In the genomic region with DNA sequence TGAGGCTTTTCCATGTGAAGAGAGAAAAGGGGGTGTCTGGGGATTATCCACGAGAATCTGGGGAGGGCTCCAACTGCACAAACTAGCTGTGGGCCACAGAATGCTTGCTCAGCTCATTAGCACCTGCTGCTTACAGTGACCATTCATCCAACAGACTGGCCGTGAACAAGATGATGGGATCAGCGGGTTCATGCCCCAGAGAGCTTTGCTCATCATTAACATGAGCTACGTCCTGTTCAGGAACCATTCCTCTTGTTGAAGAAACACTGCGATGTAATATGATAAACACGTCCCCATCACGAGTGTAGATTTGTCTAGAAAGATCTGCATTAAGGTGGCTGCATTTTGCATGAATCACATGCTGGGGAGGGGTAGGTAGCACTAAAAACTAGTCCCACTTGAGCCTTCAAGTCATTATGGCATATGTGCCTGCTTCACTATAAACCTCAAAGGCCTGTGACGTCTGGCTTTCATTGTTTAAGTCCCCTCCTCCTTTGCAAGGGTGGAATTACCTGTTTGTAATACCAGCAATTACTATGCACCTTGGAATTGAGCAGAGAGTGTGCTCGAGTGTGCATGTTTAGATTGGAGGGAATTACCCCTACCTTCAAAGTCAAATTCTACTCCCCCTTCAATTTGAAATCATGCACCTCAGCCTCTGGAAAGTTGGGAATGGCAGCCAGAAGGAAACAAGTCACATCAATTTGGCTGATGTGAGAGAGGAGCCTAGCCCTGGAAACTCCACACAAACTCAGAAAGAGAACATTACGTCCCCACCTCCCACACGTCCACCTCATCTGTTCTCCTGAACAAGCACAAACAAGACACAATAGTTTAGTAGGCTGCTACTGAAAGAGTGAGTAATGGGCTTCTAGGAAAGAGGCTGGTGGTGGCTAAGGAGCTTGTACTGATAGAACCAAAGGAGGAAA, we compare ENCODE assay signal across 9 cellular contexts. TPM values are rescaled to one million over a fixed set of nuclear protein-coding genes. Genes with fewer than 3 reads are reported as not detected.
DNase-seq lines count a peak whose midpoint lies in the region; ATAC-seq, FAIRE-seq and TF ChIP-seq lines count a peak whose summit lies in the region.
"Had no signal": no experiment of that assay in that cellular context is flagged by ENCODE, and none has a peak within 500 bp of the region (broad histone marks: within the 10 kb centered on the region; RNA-seq: fewer than 3 reads in every experiment).

No MANE protein-coding gene starts in this region.

- H3K27ac ChIP-seq in GM12878 (ENCODE audit: control insufficient read depth, insufficient read depth): peak overlapping the region; percentile 84; the same call in 1 of the 2 replicates
- H3K27ac ChIP-seq in tibial nerve: peak overlapping the region; percentile 19 to 93 (median 62)

- no peak for TF ChIP-seq CTCF in GM12878 (IDR thresholded peaks at IDR 0.05 in 2 of 3, conservative IDR thresholded peaks at IDR 0.05 in 1 of 3; ENCODE audit: control insufficient read depth in 2 of 3, extremely low read depth in 1 of 3, insufficient read depth in 1 of 3, low read depth in 3 of 3, low read length in 3 of 3)
- TF ChIP-seq CTCF in tibial nerve (IDR thresholded peaks at IDR 0.05): no peak

- in situ Hi-C loops in GM12878 (cut with MboI): no loop called here

- H3K27ac Mint-ChIP-seq in naive thymus-derived CD8-positive, alpha-beta T cell: peak overlapping the region; percentile 4 to 93 (median 60)

- no peaks in the 10 kb centered on the region for H3K27me3 ChIP-seq in GM12878 (replicated peaks in 1 of 2; ENCODE audit: control insufficient read depth in 2 of 2, insufficient read depth in 2 of 2, low read length in 1 of 2)
- H3K27me3 ChIP-seq in tibial nerve: no peaks in the 10 kb centered on the region

- CTCF ChIA-PET in GM12878 (lab: Yijun Ruan, JAX): interaction anchor here (1.6 kb wide), 1 partner anchor 170 kb away, joined by 5 read pairs; no protein-coding TSS in a partner anchor

- H3K4me1 Mint-ChIP-seq in naive thymus-derived CD8-positive, alpha-beta T cell: peaks cover 38 to 65% (median 62%) of the 10 kb centered on the region in 4 donors

- H3K9me3 Mint-ChIP-seq in naive thymus-derived CD8-positive, alpha-beta T cell: no peaks in the 10 kb centered on the region

- peak overlapping the region; percentile 77 for H3K4me3 ChIP-seq in GM12878
- H3K4me3 ChIP-seq in tibial nerve: no peak overlapping the region

- H4K20me1 ChIP-seq in GM12878 (ENCODE audit: control insufficient read depth, insufficient read depth): no peaks in the 10 kb centered on the region; the same call in 1 of the 2 replicates

- H3K36me3 Mint-ChIP-seq in naive thymus-derived CD8-positive, alpha-beta T cell: peaks cover 0 to 39% (median 0%) of the 10 kb centered on the region in 3 donors

- TF ChIP-seq EP300 in GM12878 (IDR thresholded peaks at IDR 0.05; ENCODE audit: borderline replicate concordance in 1 of 2, control insufficient read depth in 1 of 2, low read depth in 2 of 2, low read length in 2 of 2): no peak
- TF ChIP-seq EP300 in tibial nerve (IDR thresholded peaks at IDR 0.05): peak in 1 of 2 donors; percentile 66

- no peak for FAIRE-seq in GM12878 (lab: Jason Lieb, UNC)

- 59% methylated on average over 11 of the region's 11 CpGs for WGBS in GM12878 (ENCODE audit: insufficient coverage, insufficient replicate concordance, low lambda C conversion rate, missing lambda C conversion rate)
- WGBS in tibial nerve, 2 donors: 41 to 53% methylated on average over 11 of the region's 11 CpGs

- peaks cover 7 to 32% of the 10 kb centered on the region in 2 experiments for H3K36me3 ChIP-seq in GM12878 (ENCODE audit: control insufficient read depth in 2 of 2, insufficient read depth in 2 of 2, low read length in 1 of 2)
- peaks cover 3 to 34% (median 21%) of the 10 kb centered on the region in 3 donors for H3K36me3 ChIP-seq in tibial nerve

- no TSS peak for BruUV-seq in GM12878 (replicated peaks; lab: Mats Ljungman, UMichigan)

- peaks cover 82% of the 10 kb centered on the region for H3K79me2 ChIP-seq in GM12878 (ENCODE audit: control insufficient read depth, insufficient read depth, low read length)

- TF ChIP-seq RAD21 in GM12878 (IDR thresholded peaks at IDR 0.05; ENCODE audit: insufficient read depth, low read depth, low read length): no peak

- TF ChIP-seq POLR2A in GM12878 (IDR thresholded peaks at IDR 0.05; ENCODE audit: low read depth, low read length): no peak
- no peak for TF ChIP-seq POLR2A in tibial nerve (IDR thresholded peaks at IDR 0.05)

- H3K27me3 Mint-ChIP-seq in naive thymus-derived CD8-positive, alpha-beta T cell: no peaks in the 10 kb centered on the region

- peaks cover 20% of the 10 kb centered on the region for H3K4me1 ChIP-seq in GM12878 (ENCODE audit: control insufficient read depth, insufficient read depth, low read length)
- peaks cover 0 to 58% (median 36%) of the 10 kb centered on the region in 4 donors for H3K4me1 ChIP-seq in tibial nerve

- H3K4me3 Mint-ChIP-seq in naive thymus-derived CD8-positive, alpha-beta T cell: peak overlapping the region in 4 of 10 donors; percentile 3 to 93 (median 30)

- SMC1A ChIA-PET in GM12878 (lab: Charles Lee; ENCODE audit: uncharacterized antibody, unreplicated experiment): interaction anchor here (0.8 to 1.6 kb wide), 8 partner anchors 9 to 209 kb away, joined by 3 to 5 read pairs (median 3); no protein-coding TSS in a partner anchor

- no peak overlapping the region for H2AFZ ChIP-seq in GM12878 (ENCODE audit: control insufficient read depth, low read depth, low read length)

- RAD21 ChIA-PET in GM12878 (lab: Charles Lee; ENCODE audit: unreplicated experiment): interaction anchor here (0.7 to 2.8 kb wide), 5 partner anchors 52 to 169 kb away, joined by 3 to 22 read pairs (median 3); a partner anchor contains a TSS

- no peak for ATAC-seq in GM12878
- no peak for ATAC-seq in naive thymus-derived CD8-positive, alpha-beta T cell
- no peak for ATAC-seq in GM19452 (IDR thresholded peaks at IDR 0.05; ENCODE audit: unreplicated experiment)
- no peak for ATAC-seq in HG03280 (IDR thresholded peaks at IDR 0.05; ENCODE audit: unreplicated experiment)

- no peak overlapping the region; the same call in 1 of the 2 replicates for H3K9ac ChIP-seq in GM12878 (ENCODE audit: control insufficient read depth, insufficient read depth, low read length)

- H3K9me3 ChIP-seq in GM12878 (replicated peaks; ENCODE audit: control insufficient read depth, insufficient read depth, low read length): no peaks in the 10 kb centered on the region
- H3K9me3 ChIP-seq in tibial nerve: no peaks in the 10 kb centered on the region

- intact Hi-C loops in GM12878 (cut with micrococcal nuclease; ENCODE audit: unreplicated experiment): no loop called here

- peak; percentile 46 for DNase-seq in activated gamma-delta T cell treated with anti-CD3 and anti-CD28 coated beads, Interleukin-2, amount 50 U/mL, for 16 hours (ENCODE audit: low read depth)
- no peak for DNase-seq in activated gamma-delta T cell (lab: John Stamatoyannopoulos, UW)
- DNase-seq in GM12878 (ENCODE audit: low read depth, low spot score): no peak
- no peak for DNase-seq in naive thymus-derived CD8-positive, alpha-beta T cell
- no peak for DNase-seq in tibial nerve (ENCODE audit: low spot score in 2 of 2)
- no peak for DNase-seq in foreskin melanocyte
- DNase-seq: left cardiac atrium had no signal

- POLR2A ChIA-PET in GM12878 (lab: Charles Lee): no interaction called here
- POLR2A ChIA-PET in naive thymus-derived CD8-positive, alpha-beta T cell (lab: Charles Lee): interaction anchor here (2.2 kb wide), 1 partner anchor 14 kb away, joined by 6 read pairs; no protein-coding TSS in a partner anchor

- H3K4me2 ChIP-seq in GM12878 (ENCODE audit: control insufficient read depth, insufficient read depth): peak overlapping the region; percentile 85

RNA-seq across cellular contexts. Expression of a gene that starts 3.7 kb away (rescaled TPM):
- 14.3 and 14.4 TPM in 2 replicates for total RNA-seq in GM12878 (2013; cell fraction: nucleolus; rRNA removed)
- total RNA-seq in GM12878 (2014; rRNA removed) (7.3 and 7.8 TPM in 2 replicates), GM12878 (2014; rRNA removed; fragmentation: Illumina TruSeq; extraction: Trizol) (8.3 and 8.4 TPM in 2 replicates), GM12878 (2021) (29.7 and 31.7 TPM in 2 replicates), tibial nerve (1 to 10 TPM; 4.2 to 7.2 (median 6.3) TPM)
- 10.0 TPM for polyA plus RNA-seq in GM12878 (2011; ENCODE audit: low read depth)
- polyA plus RNA-seq in GM12878 (2011; rRNA removed) (4.5 and 7.4 TPM in 2 replicates), GM12878 (2014; fragmentation: Illumina TruSeq; extraction: Trizol) (31.0 and 32.3 TPM in 2 replicates), GM12878 (2014; fragmentation: Nextera tagmentation; extraction: Ambion mirVana) (1 to 10 TPM; 4.4 to 7.3 TPM), GM12878 (2014; rRNA removed) (18.4 and 18.5 TPM in 2 replicates), GM12878 (2016; fragmentation: Nextera tagmentation; extraction: Ambion mirVana) (10 to 100 TPM; 18.3 to 21.0 TPM)
- 12.2 and 16.8 TPM in 2 replicates for polyA plus RNA-seq in GM12878 (2011; cell fraction: cytosol; rRNA removed)
- polyA plus RNA-seq in GM12878 (2011; cell fraction: nucleus; rRNA removed): 9.1 and 11.8 TPM in 2 replicates
- 14.5 and 15.6 TPM in 2 replicates for polyA plus RNA-seq in GM12878 (2012)
- polyA minus RNA-seq in GM12878 (2011; rRNA and poly(A)+ RNA removed): 11.8 and 13.9 TPM in 2 replicates
- 7.6 and 8.5 TPM in 2 replicates for polyA minus RNA-seq in GM12878 (2011; cell fraction: cytosol; rRNA and poly(A)+ RNA removed)
- polyA minus RNA-seq in GM12878 (2011; cell fraction: nucleus; rRNA and poly(A)+ RNA removed): 5.7 and 10.1 TPM in 2 replicates
- 10 to 100 TPM; 12.9 to 14.5 TPM for total RNA-seq in naive thymus-derived CD8-positive, alpha-beta T cell
- 1 to 10 TPM; 1.2 to 4.2 (median 2.5) TPM for polyA plus RNA-seq in naive thymus-derived CD8-positive, alpha-beta T cell

RNA-seq across cellular contexts. Expression of a gene that starts 3.9 kb away (rescaled TPM):
- 41.7 and 45.3 TPM in 2 replicates for total RNA-seq in GM12878 (2013; cell fraction: nucleolus; rRNA removed)
- total RNA-seq in GM12878 (2014; rRNA removed): 23.1 and 24.0 TPM in 2 replicates
- 20.5 and 22.2 TPM in 2 replicates for total RNA-seq in GM12878 (2014; rRNA removed; fragmentation: Illumina TruSeq; extraction: Trizol)
- total RNA-seq in GM12878 (2021): 30.5 and 33.4 TPM in 2 replicates
- 8.4 TPM for polyA plus RNA-seq in GM12878 (2011; ENCODE audit: low read depth)
- 11.3 and 15.1 TPM in 2 replicates for polyA plus RNA-seq in GM12878 (2011; rRNA removed)
- polyA plus RNA-seq in GM12878 (2011; cell fraction: cytosol; rRNA removed): 17.4 and 18.3 TPM in 2 replicates
- polyA plus RNA-seq in GM12878 (2011; cell fraction: nucleus; rRNA removed): 15.7 and 18.9 TPM in 2 replicates
- 10.4 and 11.9 TPM in 2 replicates for polyA plus RNA-seq in GM12878 (2012)
- polyA plus RNA-seq in GM12878 (2014; fragmentation: Illumina TruSeq; extraction: Trizol): 24.1 and 25.1 TPM in 2 replicates
- 1 to 10 TPM; 2.6 to 3.9 TPM for polyA plus RNA-seq in GM12878 (2014; fragmentation: Nextera tagmentation; extraction: Ambion mirVana)
- polyA plus RNA-seq in GM12878 (2014; rRNA removed): 19.3 and 19.8 TPM in 2 replicates
- polyA plus RNA-seq in GM12878 (2016; fragmentation: Nextera tagmentation; extraction: Ambion mirVana): 10 to 100 TPM; 24.4 to 24.9 TPM
- polyA minus RNA-seq in GM12878 (2011; rRNA and poly(A)+ RNA removed): 19.7 and 21.4 TPM in 2 replicates
- 6.5 and 6.7 TPM in 2 replicates for polyA minus RNA-seq in GM12878 (2011; cell fraction: cytosol; rRNA and poly(A)+ RNA removed)
- polyA minus RNA-seq in GM12878 (2011; cell fraction: nucleus; rRNA and poly(A)+ RNA removed): 11.1 and 20.3 TPM in 2 replicates
- total RNA-seq in naive thymus-derived CD8-positive, alpha-beta T cell: 10 to 100 TPM; 15.4 to 21.8 TPM
- 10 to 100 TPM; 10.7 to 15.0 (median 12.2) TPM for polyA plus RNA-seq in naive thymus-derived CD8-positive, alpha-beta T cell
- 10 to 100 TPM; 26.0 to 49.4 (median 32.4) TPM for total RNA-seq in tibial nerve
